ENCODE assay signal across 8 cellular contexts in genomic region chr9:104991144-104991953, GRCh38.
DNase-seq lines count a peak whose midpoint lies in the region; ATAC-seq and TF ChIP-seq lines count a peak whose summit lies in the region.

No MANE protein-coding gene starts in this region.

- H3K27ac ChIP-seq in adipose tissue (ENCODE audit: low read depth, low read length) (peak overlapping the region; percentile 90), heart right ventricle (peak overlapping the region; percentile 87 to 97 (median 94))

- TF ChIP-seq POLR2A in NB4 (IDR thresholded peaks at IDR 0.05; ENCODE audit: extremely low read depth, insufficient read length), result peak; percentile 27

- H3K4me1 Mint-ChIP-seq in type B pancreatic cell (ENCODE audit: unreplicated experiment), result peaks cover 33% of the 10 kb centered on the region

- H3K4me1 ChIP-seq in heart right ventricle, result peaks cover 19 to 58% (median 38%) of the 10 kb centered on the region in 9 donors

- peak overlapping the region; percentile 93 for H3K4me3 Mint-ChIP-seq in type B pancreatic cell

- peak overlapping the region; percentile 95 for H3K27ac Mint-ChIP-seq in type B pancreatic cell

- peak; percentile 90 for ATAC-seq in HG02571 (IDR thresholded peaks at IDR 0.05; ENCODE audit: unreplicated experiment)
- ATAC-seq in heart right ventricle, result peak; percentile 85 to 93 (median 89)

- no peaks in the 10 kb centered on the region for H3K9me3 Mint-ChIP-seq in type B pancreatic cell

- no peak for TF ChIP-seq CTCF in NB4 (IDR thresholded peaks at IDR 0.05; ENCODE audit: low read depth, low read length)
- TF ChIP-seq CTCF in heart right ventricle (IDR thresholded peaks at IDR 0.05), result peak in 1 of 9 donors; percentile 5
- TF ChIP-seq CTCF in type B pancreatic cell (conservative IDR thresholded peaks at IDR 0.05), result no peak

- H3K27me3 Mint-ChIP-seq in type B pancreatic cell, result peaks cover 4% of the 10 kb centered on the region

- no peaks in the 10 kb centered on the region for H3K27me3 ChIP-seq in heart right ventricle

- H3K9me3 ChIP-seq in heart right ventricle, result no peaks in the 10 kb centered on the region

- no peaks in the 10 kb centered on the region for H3K36me3 ChIP-seq in heart right ventricle

- 0% methylated on average over 62 to 63 of the region's 63 CpGs for WGBS in adipose tissue, 3 donors
- WGBS in heart right ventricle, 2 donors, result 0% methylated on average over 63 of the region's 63 CpGs

- intact Hi-C loops in heart right ventricle (cut with DNase I), result loop anchor here in 5 of 10 donors (1.0 to 10.0 kb wide), 10 partner anchors 22 to 166 kb away; partner anchors contain the start of gene ABCA1 (in 2 of the 5)
- intact Hi-C loops in posterior cingulate gyrus (cut with DNase I), result loop anchor here (5.0 to 10.0 kb wide), 2 partner anchors 67 to 166 kb away; partner anchors contain the start of gene ABCA1

- no peaks in the 10 kb centered on the region for H3K36me3 Mint-ChIP-seq in type B pancreatic cell

- DNase-seq in GM04503 (ENCODE audit: low read depth), result peak; percentile 59
- DNase-seq in NB4 (ENCODE audit: low read depth), result peak; percentile 96
- DNase-seq in T follicular helper cell (ENCODE audit: low read depth), result peak; percentile 73
- DNase-seq in heart right ventricle, result peak; percentile 90 to 93
- peak; percentile 70 to 98 (median 84) for DNase-seq in posterior cingulate gyrus
- DNase-seq in type B pancreatic cell (ENCODE audit: extremely low spot score, unreplicated experiment), result peak; percentile 88

- H3K4me3 ChIP-seq in NB4 (ENCODE audit: low read depth, low read length) (peak overlapping the region; percentile 68), heart right ventricle (peak overlapping the region; percentile 46 to 70 (median 66))

Comparison
In these comparisons a context has a peak if more than half of its experiments do, and no peak if none do; other contexts are left out.
1. Peak in every context shown above with its lines: DNase-seq, ATAC-seq, H3K4me3 ChIP-seq and H3K27ac ChIP-seq.